In the genomic region with DNA sequence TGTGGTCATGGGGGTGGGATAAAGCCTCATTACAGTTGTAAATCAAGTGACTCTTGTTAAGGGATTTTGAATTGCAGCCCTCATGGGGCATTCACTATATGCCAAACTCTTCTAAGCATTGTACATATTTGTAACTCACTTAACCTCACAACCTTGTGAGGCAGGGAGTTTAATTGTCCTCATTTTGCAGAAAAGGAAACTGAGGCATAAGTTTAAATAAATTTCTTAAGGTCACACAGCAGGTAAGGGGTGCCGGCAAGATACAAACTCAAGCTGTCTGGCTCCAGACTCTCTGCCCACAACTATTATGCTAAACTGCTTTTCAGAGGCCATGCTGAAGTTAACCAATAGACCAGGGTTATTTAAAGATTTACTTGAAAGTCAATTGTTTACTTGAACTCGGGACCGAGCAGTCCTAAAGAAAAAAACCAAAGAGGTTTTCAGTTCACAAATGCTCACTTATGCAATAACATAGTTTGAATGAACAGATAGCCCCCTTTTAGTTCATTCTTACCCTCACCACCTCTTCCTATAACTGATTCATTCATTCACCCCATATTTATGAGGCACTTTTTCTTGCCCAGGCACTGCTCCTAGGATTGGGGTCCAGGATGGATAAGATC, we compare ENCODE assay signal across 1 cellular context.
TF ChIP-seq lines count a peak whose summit lies in the region.

No MANE protein-coding gene starts in this region.

TF ChIP-seq in HepG2, 621 proteins besides CTCF, POLR2A, EP300 and RAD21 (continued from another document and continues in another):
- TF ChIP-seq, protein P1, sequence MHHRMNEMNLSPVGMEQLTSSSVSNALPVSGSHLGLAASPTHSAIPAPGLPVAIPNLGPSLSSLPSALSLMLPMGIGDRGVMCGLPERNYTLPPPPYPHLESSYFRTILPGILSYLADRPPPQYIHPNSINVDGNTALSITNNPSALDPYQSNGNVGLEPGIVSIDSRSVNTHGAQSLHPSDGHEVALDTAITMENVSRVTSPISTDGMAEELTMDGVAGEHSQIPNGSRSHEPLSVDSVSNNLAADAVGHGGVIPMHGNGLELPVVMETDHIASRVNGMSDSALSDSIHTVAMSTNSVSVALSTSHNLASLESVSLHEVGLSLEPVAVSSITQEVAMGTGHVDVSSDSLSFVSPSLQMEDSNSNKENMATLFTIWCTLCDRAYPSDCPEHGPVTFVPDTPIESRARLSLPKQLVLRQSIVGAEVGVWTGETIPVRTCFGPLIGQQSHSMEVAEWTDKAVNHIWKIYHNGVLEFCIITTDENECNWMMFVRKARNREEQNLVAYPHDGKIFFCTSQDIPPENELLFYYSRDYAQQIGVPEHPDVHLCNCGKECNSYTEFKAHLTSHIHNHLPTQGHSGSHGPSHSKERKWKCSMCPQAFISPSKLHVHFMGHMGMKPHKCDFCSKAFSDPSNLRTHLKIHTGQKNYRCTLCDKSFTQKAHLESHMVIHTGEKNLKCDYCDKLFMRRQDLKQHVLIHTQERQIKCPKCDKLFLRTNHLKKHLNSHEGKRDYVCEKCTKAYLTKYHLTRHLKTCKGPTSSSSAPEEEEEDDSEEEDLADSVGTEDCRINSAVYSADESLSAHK (CRISPR knock-in tag; IDR thresholded peaks at IDR 0.05; ENCODE audit: borderline replicate concordance), result no peak
- TF ChIP-seq ZNF205 (CRISPR knock-in tag; IDR thresholded peaks at IDR 0.05), result peak; percentile 90
- no peak for TF ChIP-seq LCORL (IDR thresholded peaks at IDR 0.05)
- peak; percentile 54 for TF ChIP-seq LCORL (CRISPR knock-in tag; IDR thresholded peaks at IDR 0.05)
- TF ChIP-seq MEF2D (CRISPR knock-in tag; IDR thresholded peaks at IDR 0.05), result peak; percentile 56; the same call in 1 of the 2 replicates
- peak; percentile 67; the same call in 1 of the 2 replicates for TF ChIP-seq ZBTB7B (CRISPR knock-in tag; IDR thresholded peaks at IDR 0.05)
- TF ChIP-seq FOXP1 (IDR thresholded peaks at IDR 0.05), result no peak
- TF ChIP-seq FOXP1 (CRISPR knock-in tag; IDR thresholded peaks at IDR 0.05), result peak; percentile 46; the same call in 1 of the 2 replicates
- peak; percentile 55; the same call in 1 of the 2 replicates for TF ChIP-seq MIXL1 (CRISPR knock-in tag; IDR thresholded peaks at IDR 0.05)
- TF ChIP-seq, protein P2, sequence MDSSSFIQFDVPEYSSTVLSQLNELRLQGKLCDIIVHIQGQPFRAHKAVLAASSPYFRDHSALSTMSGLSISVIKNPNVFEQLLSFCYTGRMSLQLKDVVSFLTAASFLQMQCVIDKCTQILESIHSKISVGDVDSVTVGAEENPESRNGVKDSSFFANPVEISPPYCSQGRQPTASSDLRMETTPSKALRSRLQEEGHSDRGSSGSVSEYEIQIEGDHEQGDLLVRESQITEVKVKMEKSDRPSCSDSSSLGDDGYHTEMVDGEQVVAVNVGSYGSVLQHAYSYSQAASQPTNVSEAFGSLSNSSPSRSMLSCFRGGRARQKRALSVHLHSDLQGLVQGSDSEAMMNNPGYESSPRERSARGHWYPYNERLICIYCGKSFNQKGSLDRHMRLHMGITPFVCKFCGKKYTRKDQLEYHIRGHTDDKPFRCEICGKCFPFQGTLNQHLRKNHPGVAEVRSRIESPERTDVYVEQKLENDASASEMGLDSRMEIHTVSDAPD (CRISPR knock-in tag; IDR thresholded peaks at IDR 0.05), result 0 out of 2 replicates have a peak, but pooled peaks have one; percentile 39
- no peak for TF ChIP-seq HES4 (CRISPR knock-in tag; IDR thresholded peaks at IDR 0.05; ENCODE audit: borderline replicate concordance)
- TF ChIP-seq ZNF3 (CRISPR knock-in tag; IDR thresholded peaks at IDR 0.05), result 0 out of 2 replicates have a peak, but pooled peaks have one; percentile 57
- TF ChIP-seq ZNF709 (CRISPR knock-in tag; IDR thresholded peaks at IDR 0.05), result no peak
- TF ChIP-seq SNAPC2 (CRISPR knock-in tag; IDR thresholded peaks at IDR 0.05), result peak; percentile 45; the same call in 1 of the 2 replicates
- TF ChIP-seq, protein P3, sequence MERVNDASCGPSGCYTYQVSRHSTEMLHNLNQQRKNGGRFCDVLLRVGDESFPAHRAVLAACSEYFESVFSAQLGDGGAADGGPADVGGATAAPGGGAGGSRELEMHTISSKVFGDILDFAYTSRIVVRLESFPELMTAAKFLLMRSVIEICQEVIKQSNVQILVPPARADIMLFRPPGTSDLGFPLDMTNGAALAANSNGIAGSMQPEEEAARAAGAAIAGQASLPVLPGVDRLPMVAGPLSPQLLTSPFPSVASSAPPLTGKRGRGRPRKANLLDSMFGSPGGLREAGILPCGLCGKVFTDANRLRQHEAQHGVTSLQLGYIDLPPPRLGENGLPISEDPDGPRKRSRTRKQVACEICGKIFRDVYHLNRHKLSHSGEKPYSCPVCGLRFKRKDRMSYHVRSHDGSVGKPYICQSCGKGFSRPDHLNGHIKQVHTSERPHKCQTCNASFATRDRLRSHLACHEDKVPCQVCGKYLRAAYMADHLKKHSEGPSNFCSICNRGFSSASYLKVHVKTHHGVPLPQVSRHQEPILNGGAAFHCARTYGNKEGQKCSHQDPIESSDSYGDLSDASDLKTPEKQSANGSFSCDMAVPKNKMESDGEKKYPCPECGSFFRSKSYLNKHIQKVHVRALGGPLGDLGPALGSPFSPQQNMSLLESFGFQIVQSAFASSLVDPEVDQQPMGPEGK (CRISPR knock-in tag; IDR thresholded peaks at IDR 0.05), result peak; percentile 30; the same call in 1 of the 2 replicates
- TF ChIP-seq RARA (CRISPR knock-in tag; IDR thresholded peaks at IDR 0.05), result peak; percentile 82
- no peak for TF ChIP-seq SOX13 (IDR thresholded peaks at IDR 0.05)
- TF ChIP-seq SOX13 (CRISPR knock-in tag; conservative IDR thresholded peaks at IDR 0.05 in 1 of 2, IDR thresholded peaks at IDR 0.05 in 1 of 2), result peak in 1 of 2 experiments; percentile 75; a peak in 1 of 4 replicates
- no peak for TF ChIP-seq ZNF619 (CRISPR knock-in tag; IDR thresholded peaks at IDR 0.05)
- TF ChIP-seq ZNF337 (CRISPR knock-in tag; IDR thresholded peaks at IDR 0.05; ENCODE audit: borderline replicate concordance, low read depth), result 0 out of 2 replicates have a peak, but pooled peaks have one; percentile 35
- 0 out of 2 replicates have a peak, but pooled peaks have one; percentile 55 for TF ChIP-seq SMYD3 (CRISPR knock-in tag; IDR thresholded peaks at IDR 0.05)
- TF ChIP-seq AGO1 (IDR thresholded peaks at IDR 0.05; ENCODE audit: low read depth, low read length, poor library complexity, severe bottlenecking), result no peak
- no peak for TF ChIP-seq POLR2G (IDR thresholded peaks at IDR 0.05; ENCODE audit: low read depth, low read length)
- TF ChIP-seq RCOR2 (CRISPR knock-in tag; IDR thresholded peaks at IDR 0.05), result 0 out of 2 replicates have a peak, but pooled peaks have one; percentile 50
- TF ChIP-seq, protein P4, sequence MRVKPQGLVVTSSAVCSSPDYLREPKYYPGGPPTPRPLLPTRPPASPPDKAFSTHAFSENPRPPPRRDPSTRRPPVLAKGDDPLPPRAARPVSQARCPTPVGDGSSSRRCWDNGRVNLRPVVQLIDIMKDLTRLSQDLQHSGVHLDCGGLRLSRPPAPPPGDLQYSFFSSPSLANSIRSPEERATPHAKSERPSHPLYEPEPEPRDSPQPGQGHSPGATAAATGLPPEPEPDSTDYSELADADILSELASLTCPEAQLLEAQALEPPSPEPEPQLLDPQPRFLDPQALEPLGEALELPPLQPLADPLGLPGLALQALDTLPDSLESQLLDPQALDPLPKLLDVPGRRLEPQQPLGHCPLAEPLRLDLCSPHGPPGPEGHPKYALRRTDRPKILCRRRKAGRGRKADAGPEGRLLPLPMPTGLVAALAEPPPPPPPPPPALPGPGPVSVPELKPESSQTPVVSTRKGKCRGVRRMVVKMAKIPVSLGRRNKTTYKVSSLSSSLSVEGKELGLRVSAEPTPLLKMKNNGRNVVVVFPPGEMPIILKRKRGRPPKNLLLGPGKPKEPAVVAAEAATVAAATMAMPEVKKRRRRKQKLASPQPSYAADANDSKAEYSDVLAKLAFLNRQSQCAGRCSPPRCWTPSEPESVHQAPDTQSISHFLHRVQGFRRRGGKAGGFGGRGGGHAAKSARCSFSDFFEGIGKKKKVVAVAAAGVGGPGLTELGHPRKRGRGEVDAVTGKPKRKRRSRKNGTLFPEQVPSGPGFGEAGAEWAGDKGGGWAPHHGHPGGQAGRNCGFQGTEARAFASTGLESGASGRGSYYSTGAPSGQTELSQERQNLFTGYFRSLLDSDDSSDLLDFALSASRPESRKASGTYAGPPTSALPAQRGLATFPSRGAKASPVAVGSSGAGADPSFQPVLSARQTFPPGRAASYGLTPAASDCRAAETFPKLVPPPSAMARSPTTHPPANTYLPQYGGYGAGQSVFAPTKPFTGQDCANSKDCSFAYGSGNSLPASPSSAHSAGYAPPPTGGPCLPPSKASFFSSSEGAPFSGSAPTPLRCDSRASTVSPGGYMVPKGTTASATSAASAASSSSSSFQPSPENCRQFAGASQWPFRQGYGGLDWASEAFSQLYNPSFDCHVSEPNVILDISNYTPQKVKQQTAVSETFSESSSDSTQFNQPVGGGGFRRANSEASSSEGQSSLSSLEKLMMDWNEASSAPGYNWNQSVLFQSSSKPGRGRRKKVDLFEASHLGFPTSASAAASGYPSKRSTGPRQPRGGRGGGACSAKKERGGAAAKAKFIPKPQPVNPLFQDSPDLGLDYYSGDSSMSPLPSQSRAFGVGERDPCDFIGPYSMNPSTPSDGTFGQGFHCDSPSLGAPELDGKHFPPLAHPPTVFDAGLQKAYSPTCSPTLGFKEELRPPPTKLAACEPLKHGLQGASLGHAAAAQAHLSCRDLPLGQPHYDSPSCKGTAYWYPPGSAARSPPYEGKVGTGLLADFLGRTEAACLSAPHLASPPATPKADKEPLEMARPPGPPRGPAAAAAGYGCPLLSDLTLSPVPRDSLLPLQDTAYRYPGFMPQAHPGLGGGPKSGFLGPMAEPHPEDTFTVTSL (CRISPR knock-in tag; IDR thresholded peaks at IDR 0.05; ENCODE audit: borderline replicate concordance), result peak; percentile 84; the same call in 1 of the 2 replicates
- TF ChIP-seq ISL2 (CRISPR knock-in tag; IDR thresholded peaks at IDR 0.05), result 0 out of 2 replicates have a peak, but pooled peaks have one; percentile 48
- peak; percentile 37; the same call in 1 of the 2 replicates for TF ChIP-seq ERF (CRISPR knock-in tag; IDR thresholded peaks at IDR 0.05)
- TF ChIP-seq HNF4A (CRISPR knock-in tag; IDR thresholded peaks at IDR 0.05), result peak; percentile 51; the same call in 1 of the 2 replicates
- TF ChIP-seq, protein P5, sequence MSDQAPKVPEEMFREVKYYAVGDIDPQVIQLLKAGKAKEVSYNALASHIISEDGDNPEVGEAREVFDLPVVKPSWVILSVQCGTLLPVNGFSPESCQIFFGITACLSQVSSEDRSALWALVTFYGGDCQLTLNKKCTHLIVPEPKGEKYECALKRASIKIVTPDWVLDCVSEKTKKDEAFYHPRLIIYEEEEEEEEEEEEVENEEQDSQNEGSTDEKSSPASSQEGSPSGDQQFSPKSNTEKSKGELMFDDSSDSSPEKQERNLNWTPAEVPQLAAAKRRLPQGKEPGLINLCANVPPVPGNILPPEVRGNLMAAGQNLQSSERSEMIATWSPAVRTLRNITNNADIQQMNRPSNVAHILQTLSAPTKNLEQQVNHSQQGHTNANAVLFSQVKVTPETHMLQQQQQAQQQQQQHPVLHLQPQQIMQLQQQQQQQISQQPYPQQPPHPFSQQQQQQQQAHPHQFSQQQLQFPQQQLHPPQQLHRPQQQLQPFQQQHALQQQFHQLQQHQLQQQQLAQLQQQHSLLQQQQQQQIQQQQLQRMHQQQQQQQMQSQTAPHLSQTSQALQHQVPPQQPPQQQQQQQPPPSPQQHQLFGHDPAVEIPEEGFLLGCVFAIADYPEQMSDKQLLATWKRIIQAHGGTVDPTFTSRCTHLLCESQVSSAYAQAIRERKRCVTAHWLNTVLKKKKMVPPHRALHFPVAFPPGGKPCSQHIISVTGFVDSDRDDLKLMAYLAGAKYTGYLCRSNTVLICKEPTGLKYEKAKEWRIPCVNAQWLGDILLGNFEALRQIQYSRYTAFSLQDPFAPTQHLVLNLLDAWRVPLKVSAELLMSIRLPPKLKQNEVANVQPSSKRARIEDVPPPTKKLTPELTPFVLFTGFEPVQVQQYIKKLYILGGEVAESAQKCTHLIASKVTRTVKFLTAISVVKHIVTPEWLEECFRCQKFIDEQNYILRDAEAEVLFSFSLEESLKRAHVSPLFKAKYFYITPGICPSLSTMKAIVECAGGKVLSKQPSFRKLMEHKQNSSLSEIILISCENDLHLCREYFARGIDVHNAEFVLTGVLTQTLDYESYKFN (CRISPR knock-in tag; conservative IDR thresholded peaks at IDR 0.05), result peak; percentile 90
- no peak for TF ChIP-seq KDM4B (CRISPR knock-in tag; IDR thresholded peaks at IDR 0.05)
- peak; percentile 58 for TF ChIP-seq ZNF614 (CRISPR knock-in tag; IDR thresholded peaks at IDR 0.05; ENCODE audit: borderline replicate concordance)
- no peak for TF ChIP-seq ZFP90 (CRISPR knock-in tag; IDR thresholded peaks at IDR 0.05; ENCODE audit: borderline replicate concordance)
- TF ChIP-seq CEBPG (CRISPR knock-in tag; IDR thresholded peaks at IDR 0.05), result peak; percentile 80
- TF ChIP-seq FOXA3 (CRISPR knock-in tag; IDR thresholded peaks at IDR 0.05), result peak; percentile 60; the same call in 1 of the 2 replicates
- 0 out of 2 replicates have a peak, but pooled peaks have one; percentile 39 for TF ChIP-seq HDAC1 (CRISPR knock-in tag; IDR thresholded peaks at IDR 0.05)
- TF ChIP-seq GFI1 (CRISPR knock-in tag; IDR thresholded peaks at IDR 0.05; ENCODE audit: borderline replicate concordance), result peak; percentile 44; the same call in 1 of the 2 replicates
- TF ChIP-seq, protein P6, sequence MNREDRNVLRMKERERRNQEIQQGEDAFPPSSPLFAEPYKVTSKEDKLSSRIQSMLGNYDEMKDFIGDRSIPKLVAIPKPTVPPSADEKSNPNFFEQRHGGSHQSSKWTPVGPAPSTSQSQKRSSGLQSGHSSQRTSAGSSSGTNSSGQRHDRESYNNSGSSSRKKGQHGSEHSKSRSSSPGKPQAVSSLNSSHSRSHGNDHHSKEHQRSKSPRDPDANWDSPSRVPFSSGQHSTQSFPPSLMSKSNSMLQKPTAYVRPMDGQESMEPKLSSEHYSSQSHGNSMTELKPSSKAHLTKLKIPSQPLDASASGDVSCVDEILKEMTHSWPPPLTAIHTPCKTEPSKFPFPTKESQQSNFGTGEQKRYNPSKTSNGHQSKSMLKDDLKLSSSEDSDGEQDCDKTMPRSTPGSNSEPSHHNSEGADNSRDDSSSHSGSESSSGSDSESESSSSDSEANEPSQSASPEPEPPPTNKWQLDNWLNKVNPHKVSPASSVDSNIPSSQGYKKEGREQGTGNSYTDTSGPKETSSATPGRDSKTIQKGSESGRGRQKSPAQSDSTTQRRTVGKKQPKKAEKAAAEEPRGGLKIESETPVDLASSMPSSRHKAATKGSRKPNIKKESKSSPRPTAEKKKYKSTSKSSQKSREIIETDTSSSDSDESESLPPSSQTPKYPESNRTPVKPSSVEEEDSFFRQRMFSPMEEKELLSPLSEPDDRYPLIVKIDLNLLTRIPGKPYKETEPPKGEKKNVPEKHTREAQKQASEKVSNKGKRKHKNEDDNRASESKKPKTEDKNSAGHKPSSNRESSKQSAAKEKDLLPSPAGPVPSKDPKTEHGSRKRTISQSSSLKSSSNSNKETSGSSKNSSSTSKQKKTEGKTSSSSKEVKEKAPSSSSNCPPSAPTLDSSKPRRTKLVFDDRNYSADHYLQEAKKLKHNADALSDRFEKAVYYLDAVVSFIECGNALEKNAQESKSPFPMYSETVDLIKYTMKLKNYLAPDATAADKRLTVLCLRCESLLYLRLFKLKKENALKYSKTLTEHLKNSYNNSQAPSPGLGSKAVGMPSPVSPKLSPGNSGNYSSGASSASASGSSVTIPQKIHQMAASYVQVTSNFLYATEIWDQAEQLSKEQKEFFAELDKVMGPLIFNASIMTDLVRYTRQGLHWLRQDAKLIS (CRISPR knock-in tag; IDR thresholded peaks at IDR 0.05), result no peak
- peak; percentile 80 for TF ChIP-seq SOX5 (CRISPR knock-in tag; IDR thresholded peaks at IDR 0.05; ENCODE audit: borderline replicate concordance)
- TF ChIP-seq BRCA1 (CRISPR knock-in tag; IDR thresholded peaks at IDR 0.05), result no peak
